In the genomic region with DNA sequence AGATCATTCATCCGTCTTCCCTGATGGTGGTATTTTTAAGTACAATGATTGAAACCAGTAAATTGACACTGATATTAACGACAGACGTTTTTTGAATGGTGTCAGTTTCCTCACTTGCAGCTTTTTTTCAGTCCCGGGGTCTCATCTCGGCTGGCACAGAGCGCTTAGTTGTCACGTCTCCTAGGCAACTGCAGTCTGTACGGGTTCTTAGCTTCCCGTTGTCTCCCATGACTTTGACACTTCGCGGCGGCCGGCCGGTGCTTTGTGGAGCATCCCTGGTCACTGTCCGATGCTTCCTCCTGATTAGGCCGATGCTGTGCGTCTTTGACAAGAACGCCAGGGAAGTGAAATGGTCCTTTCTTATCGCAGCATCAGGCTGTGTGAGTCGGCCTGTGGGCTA, we compare ENCODE assay signal across 23 cellular contexts.
"Had no signal": no experiment of that assay in that cellular context is flagged by ENCODE, and none has a peak within 500 bp of the region (broad histone marks: within the 10 kb centered on the region; RNA-seq: fewer than 3 reads in every experiment).

No MANE protein-coding gene starts in this region.

- H3K4me3 ChIP-seq: MG63, Peyer's patch had no signal

- H3K4me3 Mint-ChIP-seq: activated B cell treated with CpG ODN at 0.5 μM for 24 hours; activated CD4-positive, alpha-beta T cell treated with anti-CD3 and anti-CD28 coated beads, Interleukin-2, amount 10 ng/mL, durations not matched to agents 24 days and 14 days; activated naive CD4-positive, alpha-beta T cell treated with anti-CD3 and anti-CD28 coated beads for 36 hours; activated naive CD8-positive, alpha-beta T cell; activated T-cell treated with anti-CD3 and anti-CD28 coated beads, Interleukin-2, amount 50 U/mL, for 4 hours; T-helper 17 cell had no signal

- H3K4me1 Mint-ChIP-seq: activated B cell treated with CpG ODN at 0.5 μM for 24 hours; activated CD4-positive, alpha-beta T cell treated with anti-CD3 and anti-CD28 coated beads, Interleukin-2, amount 10 ng/mL, durations not matched to agents 24 days and 14 days; T-helper 17 cell had no signal

- H3K4me1 ChIP-seq: Peyer's patch had no signal

- H3K36me3 Mint-ChIP-seq: activated naive CD8-positive, alpha-beta T cell had no signal

- H3K27me3 ChIP-seq: MG63, Peyer's patch had no signal

- H3K27me3 Mint-ChIP-seq: activated B cell treated with CpG ODN at 0.5 μM for 24 hours; activated CD4-positive, alpha-beta T cell treated with anti-CD3 and anti-CD28 coated beads, Interleukin-2, amount 10 ng/mL, durations not matched to agents 24 days and 14 days; activated naive CD8-positive, alpha-beta T cell had no signal

- H3K36me3 ChIP-seq: MG63, Peyer's patch had no signal

- H3K9me3 ChIP-seq: MG63, Peyer's patch had no signal

- ATAC-seq: activated T-cell treated with anti-CD3 and anti-CD28 coated beads, Interleukin-2, amount 50 U/mL, for 4 hours; T-helper 17 cell had no signal

- H3K9me3 Mint-ChIP-seq: activated B cell treated with CpG ODN at 0.5 μM for 24 hours; activated CD4-positive, alpha-beta T cell treated with anti-CD3 and anti-CD28 coated beads, Interleukin-2, amount 10 ng/mL, durations not matched to agents 24 days and 14 days; activated naive CD4-positive, alpha-beta T cell treated with anti-CD3 and anti-CD28 coated beads for 36 hours; activated T-cell treated with anti-CD3 and anti-CD28 coated beads, Interleukin-2, amount 50 U/mL, for 4 hours had no signal

- H3K27ac ChIP-seq: Peyer's patch had no signal

- DNase-seq: activated B cell treated with CpG ODN at 0.5 μM for 24 hours; activated CD4-positive, alpha-beta T cell treated with anti-CD3 and anti-CD28 coated beads for 1 hour; activated CD4-positive, alpha-beta T cell treated with anti-CD3 and anti-CD28 coated beads, Interleukin-2, amount 10 ng/mL, durations not matched to agents 24 days and 14 days; activated CD4-positive, alpha-beta T cell treated with anti-CD3 and anti-CD28 coated beads, Interleukin-2, amount 50 U/mL, for 48 hours; activated gamma-delta T cell; activated naive CD4-positive, alpha-beta T cell treated with anti-CD3 and anti-CD28 coated beads for 36 hours; activated T-cell treated with anti-CD3 and anti-CD28 coated beads, Interleukin-2, amount 50 U/mL, for 4 hours; amygdala; cerebellar nuclear complex; MG63; MV-4-11; NCI-H1092 treated with DMSO at 0.1 percent for 48 hours; NCI-H1417 treated with DMSO at 0.1 percent for 48 hours; NCI-H1694; NCI-H2081; NCI-H345; NCI-H510A; NCI-H526 treated with DMSO at 0.1 percent for 48 hours; Peyer's patch; SHP77 treated with DMSO at 0.1 percent for 48 hours; T-helper 17 cell; T-helper 9 cell had no signal

- H3K27ac Mint-ChIP-seq: activated B cell treated with CpG ODN at 0.5 μM for 24 hours; activated CD4-positive, alpha-beta T cell treated with anti-CD3 and anti-CD28 coated beads, Interleukin-2, amount 10 ng/mL, durations not matched to agents 24 days and 14 days; activated naive CD4-positive, alpha-beta T cell treated with anti-CD3 and anti-CD28 coated beads for 36 hours; activated naive CD8-positive, alpha-beta T cell; T-helper 17 cell had no signal
